In genomic region chr11:46279393-46280099, GRCh38 we compare ENCODE assay signal across 11 cellular contexts. TPM values are rescaled to one million over a fixed set of nuclear protein-coding genes. Genes with fewer than 3 reads are reported as not detected.
DNase-seq lines count a peak whose midpoint lies in the region; FAIRE-seq and TF ChIP-seq lines count a peak whose summit lies in the region.
"Had no signal": no experiment of that assay in that cellular context is flagged by ENCODE, and none has a peak within 500 bp of the region (broad histone marks: within the 10 kb centered on the region; RNA-seq: fewer than 3 reads in every experiment).

No MANE protein-coding gene starts in this region.

- H3K4me3 ChIP-seq in skin epidermis, result peak overlapping the region in 5 of 7 experiments; percentile 34 to 60 (median 45)

- peak overlapping the region in 16 of 21 experiments; percentile 15 to 87 (median 72) for H3K27ac ChIP-seq in skin epidermis

- H3K36me3 Mint-ChIP-seq in HFFc6 (ENCODE audit: low read depth), result peaks cover 36% of the 10 kb centered on the region

- H3K4me1 Mint-ChIP-seq in HFFc6 (ENCODE audit: low read depth), result peaks cover 75% of the 10 kb centered on the region

- H3K27me3 Mint-ChIP-seq in HFFc6 (ENCODE audit: insufficient read depth), result 0 out of 2 replicates have a peak, but pooled peaks cover 2% of the 10 kb centered on the region

- TF ChIP-seq POLR2A in GM12892 (IDR thresholded peaks at IDR 0.05; ENCODE audit: low read depth, low read length), result no peak

- H3K27ac Mint-ChIP-seq in HFFc6, result peak overlapping the region; percentile 91

- TF ChIP-seq CTCF in HFFc6 (IDR thresholded peaks at IDR 0.05), result no peak

- peak overlapping the region; percentile 96 for H3K4me3 Mint-ChIP-seq in HFFc6

- DNase-seq in HFFc6 (peak; percentile 60), astrocyte of the hippocampus (ENCODE audit: low read depth, low spot score) (peak; percentile 72), inferior parietal cortex (ENCODE audit: extremely low spot score) (peak; percentile 40), GM12892 (ENCODE audit: insufficient read length) (no peak), HuH-7.5 (ENCODE audit: low spot score) (no peak), NCI-H187 (lab: John Stamatoyannopoulos, UW) (no peak)
- no peak for DNase-seq in activated CD8-positive, alpha-beta memory T cell treated with anti-CD3 and anti-CD28 coated beads for 24 hours
- DNase-seq: Kasumi-1 had no signal

- FAIRE-seq in GM12892 (lab: Jason Lieb, UNC), result no peak
- FAIRE-seq: islet of Langerhans had no signal

- no peaks in the 10 kb centered on the region for H3K9me3 Mint-ChIP-seq in HFFc6

RNA-seq across cellular contexts. Expression of gene CREB3L1, which starts 2.1 kb away (rescaled TPM):
- 100 to 1,000 TPM; 282 to 328 (median 310) TPM for total RNA-seq in HFFc6 (2021; fragmentation: NEBNext Ultra II Directional; extraction: Animal tissue kit (Norgen Biotek cat#: 25700))
- polyA plus RNA-seq in GM12892 (2012; ENCODE audit: missing spikeins), result 1.6 TPM
- total RNA-seq: activated CD8-positive, alpha-beta memory T cell treated with anti-CD3 and anti-CD28 coated beads for 36 hours had no signal

Comparison
In these comparisons a context has a peak if more than half of its experiments do, and no peak if none do; other contexts are left out.
1. DNase-seq: peak in HFFc6 (single experiment), astrocyte of the hippocampus (single experiment) and inferior parietal cortex (single experiment); none in GM12892 (single experiment), HuH-7.5 (single experiment), activated CD8-positive, alpha-beta memory T cell treated with anti-CD3 and anti-CD28 coated beads for 24 hours (single experiment) and NCI-H187 (0 of 2).